ENCODE assay signal across 31 cellular contexts in the genomic region with DNA sequence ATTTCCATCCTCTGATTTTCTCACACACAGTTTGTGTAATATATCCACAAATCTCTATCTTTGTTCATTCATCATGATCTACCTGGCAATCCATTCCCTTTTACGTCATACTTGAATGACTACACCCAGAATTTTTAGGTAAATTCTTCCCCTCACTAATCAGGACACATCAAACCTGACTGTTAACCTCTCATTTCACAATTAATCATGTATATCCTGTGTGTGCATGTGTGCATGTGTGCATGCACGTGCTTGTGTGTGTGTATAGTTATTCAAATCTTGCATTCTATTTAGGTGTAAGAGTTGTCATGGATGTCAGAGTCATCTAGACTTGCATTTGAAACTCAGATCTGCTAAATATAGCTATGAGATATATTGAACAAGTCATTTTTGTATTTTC.
"Had no signal": no experiment of that assay in that cellular context is flagged by ENCODE, and none has a peak within 500 bp of the region (broad histone marks: within the 10 kb centered on the region; RNA-seq: fewer than 3 reads in every experiment).

No MANE protein-coding gene starts in this region.

- H3K27me3 ChIP-seq: body of pancreas, esophagus squamous epithelium had no signal

- H3K4me3 Mint-ChIP-seq: activated B cell treated with CpG ODN at 0.5 μM for 24 hours; activated CD8-positive, alpha-beta T cell treated with anti-CD3 and anti-CD28 coated beads for 36 hours; activated naive CD8-positive, alpha-beta T cell; activated T-cell treated with anti-CD3 and anti-CD28 coated beads, Interleukin-2, amount 50 U/mL, for 4 hours; activated T-helper 17 cell treated with anti-CD3 and anti-CD28 coated beads, Interleukin-2, amount 50 U/mL, for 72 hours; effector memory CD8-positive, alpha-beta T cell; T-helper 17 cell; T-helper 2 cell treated with Interferon-gamma antibody and Interleukin-4, amounts not matched to agents 5 μg/mL and 100 μg/mL, for 36 hours had no signal

- H3K27me3 Mint-ChIP-seq: activated B cell treated with CpG ODN at 0.5 μM for 24 hours; activated naive CD8-positive, alpha-beta T cell; effector memory CD8-positive, alpha-beta T cell had no signal

- FAIRE-seq: colon, frontal cortex had no signal

- H3K4me3 ChIP-seq: body of pancreas, esophagus squamous epithelium had no signal

- ATAC-seq: activated CD4-positive, CD25-positive, alpha-beta regulatory T cell treated with anti-CD3 and anti-CD28 coated beads, Interleukin-2, amount 50 U/mL, for 24 hours; activated CD8-positive, alpha-beta T cell treated with anti-CD3 and anti-CD28 coated beads for 36 hours; activated T-cell treated with anti-CD3 and anti-CD28 coated beads, Interleukin-2, amount 50 U/mL, for 4 hours; activated T-helper 17 cell treated with anti-CD3 and anti-CD28 coated beads, Interleukin-2, amount 50 U/mL, for 72 hours; body of pancreas; effector memory CD8-positive, alpha-beta T cell; T-helper 17 cell had no signal

- DNase-seq: activated B cell treated with CpG ODN at 0.5 μM for 24 hours; activated CD4-positive, alpha-beta T cell treated with anti-CD3 and anti-CD28 coated beads for 48 hours; activated CD4-positive, alpha-beta T cell treated with anti-CD3 and anti-CD28 coated beads, Interleukin-2, amount 50 U/mL, for 1 hour; activated CD4-positive, alpha-beta T cell treated with anti-CD3 and anti-CD28 coated beads, Interleukin-2, amount 50 U/mL, for 48 hours; activated CD8-positive, alpha-beta memory T cell treated with anti-CD3 and anti-CD28 coated beads for 24 hours; activated CD8-positive, alpha-beta T cell treated with anti-CD3 and anti-CD28 coated beads for 36 hours; activated effector memory CD4-positive, alpha-beta T cell treated with Interleukin-2 at 50 U/mL for 16 hours; activated gamma-delta T cell treated with Interleukin-2 at 50 U/mL for 16 hours; activated naive CD4-positive, alpha-beta T cell treated with anti-CD3 and anti-CD28 coated beads, Interleukin-2, amount 50 U/mL, for 16 hours; activated naive CD4-positive, alpha-beta T cell treated with Interleukin-2 at 50 U/mL for 16 hours; activated T-cell treated with anti-CD3 and anti-CD28 coated beads, Interleukin-2, amount 50 U/mL, for 4 hours; amniotic stem cell; aorta; body of pancreas; caudate nucleus; cortex of kidney; dermis blood vessel endothelial cell; effector CD4-positive, alpha-beta T cell; effector memory CD8-positive, alpha-beta T cell; esophagus squamous epithelium; head of caudate nucleus; T-helper 17 cell; T1000; WERI-Rb-1 had no signal

- H3K27ac Mint-ChIP-seq: activated B cell treated with CpG ODN at 0.5 μM for 24 hours; activated CD8-positive, alpha-beta T cell treated with anti-CD3 and anti-CD28 coated beads for 36 hours; activated naive CD8-positive, alpha-beta T cell; activated T-helper 17 cell treated with anti-CD3 and anti-CD28 coated beads, Interleukin-2, amount 50 U/mL, for 72 hours; effector memory CD8-positive, alpha-beta T cell; T-helper 17 cell; T-helper 2 cell treated with Interferon-gamma antibody and Interleukin-4, amounts not matched to agents 5 μg/mL and 100 μg/mL, for 36 hours had no signal

- H3K4me1 ChIP-seq: body of pancreas, esophagus squamous epithelium had no signal

- H3K9me3 ChIP-seq: body of pancreas, esophagus squamous epithelium had no signal

- H3K9me3 Mint-ChIP-seq: activated B cell treated with CpG ODN at 0.5 μM for 24 hours; activated CD8-positive, alpha-beta T cell treated with anti-CD3 and anti-CD28 coated beads for 36 hours; activated T-cell treated with anti-CD3 and anti-CD28 coated beads, Interleukin-2, amount 50 U/mL, for 4 hours; activated T-helper 17 cell treated with anti-CD3 and anti-CD28 coated beads, Interleukin-2, amount 50 U/mL, for 72 hours; effector memory CD8-positive, alpha-beta T cell; T-helper 2 cell treated with Interferon-gamma antibody and Interleukin-4, amounts not matched to agents 5 μg/mL and 100 μg/mL, for 36 hours had no signal

- H3K4me1 Mint-ChIP-seq: activated B cell treated with CpG ODN at 0.5 μM for 24 hours; activated T-helper 17 cell treated with anti-CD3 and anti-CD28 coated beads, Interleukin-2, amount 50 U/mL, for 72 hours; T-helper 17 cell had no signal

- H3K36me3 Mint-ChIP-seq: activated naive CD8-positive, alpha-beta T cell had no signal

- H3K27ac ChIP-seq: body of pancreas, epithelial cell of prostate, esophagus squamous epithelium, WERI-Rb-1 had no signal

- H3K36me3 ChIP-seq: esophagus squamous epithelium, WERI-Rb-1 had no signal
